9 cellular contexts compared by ENCODE assay signal in the genomic region with DNA sequence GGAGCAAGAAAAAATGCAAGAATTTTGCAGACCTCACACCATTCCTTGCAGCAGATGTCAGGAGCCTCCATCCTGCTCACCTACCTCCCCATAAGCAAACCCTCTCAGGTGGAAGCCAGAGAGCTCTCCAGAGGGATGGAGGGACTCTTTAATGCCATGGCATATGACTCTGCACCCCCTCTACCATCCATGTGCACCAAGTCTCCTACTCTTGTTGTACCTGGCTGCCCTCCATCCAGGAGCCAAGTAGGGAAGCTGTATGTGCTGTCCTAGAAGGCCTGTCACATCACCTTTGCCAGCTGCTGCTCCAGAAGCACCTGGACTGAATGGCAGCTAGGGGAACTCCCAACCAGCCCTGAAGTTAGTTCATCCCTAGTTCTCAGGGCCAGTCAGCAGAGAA. TPM values are rescaled to one million over a fixed set of nuclear protein-coding genes. Genes with fewer than 3 reads are reported as not detected.
"Had no signal": no experiment of that assay in that cellular context is flagged by ENCODE, and none has a peak within 500 bp of the region (broad histone marks: within the 10 kb centered on the region; RNA-seq: fewer than 3 reads in every experiment).

No MANE protein-coding gene starts in this region.

- FAIRE-seq: HepG2, K562 had no signal

- ATAC-seq: HepG2, K562 had no signal

- H3K4me3 Mint-ChIP-seq: IgD-negative memory B cell had no signal

- H3K4me3 ChIP-seq: K562 had no signal

- H3K27ac ChIP-seq: HL-60 had no signal

- DNase-seq: IMR-90, KBM-7, KG1 had no signal

- H3K27ac Mint-ChIP-seq: IgD-negative memory B cell had no signal

RNA-seq across cellular contexts. Expression of a gene that starts 38.5 kb away (rescaled TPM):
- total RNA-seq: HepG2, HT-29, HT1080, IMR-90, K562 had no signal
- polyA plus RNA-seq: HepG2, IgD-negative memory B cell, IMR-90, K562 had no signal
